ENCODE assay signal across 20 cellular contexts in the genomic region with DNA sequence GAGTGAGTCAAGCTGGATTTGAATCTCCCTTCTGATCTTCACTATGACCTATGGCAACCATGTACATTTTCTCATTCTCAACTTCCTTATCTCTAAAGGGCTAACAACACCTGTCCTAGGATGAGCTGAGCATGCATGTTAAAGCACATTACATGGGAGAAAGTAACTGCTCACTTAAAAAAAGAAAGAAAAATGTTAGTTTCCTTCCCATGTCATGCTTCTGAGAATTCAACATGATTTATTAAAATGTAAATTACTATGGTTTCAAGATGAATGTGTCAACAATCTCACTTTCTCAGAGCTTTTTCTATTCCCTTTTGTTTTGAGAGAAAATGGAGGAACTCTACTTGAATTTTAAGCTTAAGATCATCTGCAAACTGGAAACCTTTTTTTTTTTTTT.
"Had no signal": no experiment of that assay in that cellular context is flagged by ENCODE, and none has a peak within 500 bp of the region (broad histone marks: within the 10 kb centered on the region; RNA-seq: fewer than 3 reads in every experiment).

No MANE protein-coding gene starts in this region.

- DNase-seq: activated CD4-positive, alpha-beta T cell treated with anti-CD3 and anti-CD28 coated beads for 36 hours; activated CD4-positive, alpha-beta T cell treated with anti-CD3 and anti-CD28 coated beads, Interleukin-2, amount 50 U/mL, for 48 hours; activated gamma-delta T cell treated with Interleukin-2 at 50 U/mL for 16 hours; activated T-cell treated with anti-CD3 and anti-CD28 coated beads for 4 hours; adrenal gland; cerebellar nuclear complex; cortex of kidney; effector CD8-positive, alpha-beta T cell; heart right ventricle; kidney glomerular epithelial cell; left ventricle myocardium inferior; mammary epithelial cell; midbrain; right lobe of liver; stimulated activated CD4-positive, alpha-beta T cell treated with anti-CD3 and anti-CD28 coated beads, Interleukin-4, amount 100 ng/mL, for 24 hours; stomach had no signal

- ATAC-seq: activated CD4-positive, alpha-beta T cell treated with anti-CD3 and anti-CD28 coated beads for 36 hours; esophagus mucosa; heart right ventricle; right lobe of liver; stimulated activated effector memory CD8-positive, alpha-beta T cell treated with anti-CD3 and anti-CD28 coated beads, Interleukin-12 subunit alpha, Interleukin-12 subunit beta, amount 100 ng/mL, for 72 hours; WTC11 had no signal

- FAIRE-seq: astrocyte had no signal
